In genomic region chr17:47852113-47852949, GRCh38 we compare ENCODE assay signal across 14 cellular contexts. TPM values are rescaled to one million over a fixed set of nuclear protein-coding genes. Genes with fewer than 3 reads are reported as not detected.
DNase-seq lines count a peak whose midpoint lies in the region; ATAC-seq, FAIRE-seq and TF ChIP-seq lines count a peak whose summit lies in the region.
"Had no signal": no experiment of that assay in that cellular context is flagged by ENCODE, and none has a peak within 500 bp of the region (broad histone marks: within the 10 kb centered on the region; RNA-seq: fewer than 3 reads in every experiment).

No MANE protein-coding gene starts in this region.

- TF ChIP-seq RAD21 in GM12878 (IDR thresholded peaks at IDR 0.05; ENCODE audit: insufficient read depth, low read depth, low read length): no peak

- H2BK120ac ChIP-seq in mesendoderm (ENCODE audit: low read depth, low read length): no peak overlapping the region

- no peaks in the 10 kb centered on the region for H3K9me3 ChIP-seq in GM12878 (replicated peaks; ENCODE audit: control insufficient read depth, insufficient read depth, low read length)
- no peaks in the 10 kb centered on the region for H3K9me3 ChIP-seq in transverse colon
- H3K9me3 ChIP-seq: left ventricle myocardium inferior, ovary had no signal

- no peaks in the 10 kb centered on the region for H4K20me1 ChIP-seq in GM12878 (ENCODE audit: control insufficient read depth, insufficient read depth)

- peaks cover 10% of the 10 kb centered on the region for H3K4me1 ChIP-seq in ACC112 (ENCODE audit: control insufficient read depth, insufficient read depth, low read length, unreplicated experiment)
- H3K4me1 ChIP-seq in GM12878 (ENCODE audit: control insufficient read depth, insufficient read depth, low read length): peaks cover 5% of the 10 kb centered on the region
- peaks cover 26% of the 10 kb centered on the region for H3K4me1 ChIP-seq in mesendoderm (ENCODE audit: control insufficient read depth, low read depth, low read length)
- peaks cover 4 to 24% (median 14%) of the 10 kb centered on the region in 4 donors for H3K4me1 ChIP-seq in transverse colon

- H3K27ac ChIP-seq in ACC112 (ENCODE audit: low read depth, low read length): no peak overlapping the region
- no peak overlapping the region for H3K27ac ChIP-seq in GM12878 (ENCODE audit: control insufficient read depth, insufficient read depth)
- H3K27ac ChIP-seq in mesendoderm (ENCODE audit: low read depth, low read length): no peak overlapping the region
- H3K27ac ChIP-seq in transverse colon: no peak overlapping the region
- H3K27ac ChIP-seq: left ventricle myocardium inferior, ovary had no signal

- 23% methylated on average over 32 of the region's 32 CpGs for WGBS in GM12878 (ENCODE audit: insufficient coverage, insufficient replicate concordance, low lambda C conversion rate, missing lambda C conversion rate)
- WGBS in mesendoderm (ENCODE audit: extremely low coverage, insufficient coverage, low lambda C conversion rate): no CpG with 5 or more reads among the region's 32 CpGs
- 49 to 51% methylated on average over 22 to 32 of the region's 32 CpGs for WGBS in transverse colon (ENCODE audit: low coverage in 1 of 2), 2 donors

- H4K8ac ChIP-seq in mesendoderm (ENCODE audit: low read depth, low read length): no peak overlapping the region

- no TSS peak for BruUV-seq in GM12878 (replicated peaks; lab: Mats Ljungman, UMichigan)

- H3K36me3 ChIP-seq in ACC112 (ENCODE audit: insufficient read depth, low read length) (no peaks in the 10 kb centered on the region), GM12878 (ENCODE audit: control insufficient read depth in 2 of 2, insufficient read depth in 2 of 2, low read length in 1 of 2) (no peaks in the 10 kb centered on the region), mesendoderm (ENCODE audit: control insufficient read depth, insufficient read depth, low read length) (no peaks in the 10 kb centered on the region), transverse colon (no peaks in the 10 kb centered on the region)
- H3K36me3 ChIP-seq: left ventricle myocardium inferior, ovary had no signal

- H2BK5ac ChIP-seq in mesendoderm (ENCODE audit: low read length): no peak overlapping the region

- no peak overlapping the region for H2AK5ac ChIP-seq in mesendoderm (ENCODE audit: low read length)

- SMC1A ChIA-PET in GM12878 (lab: Charles Lee; ENCODE audit: uncharacterized antibody, unreplicated experiment): interaction anchor here (0.8 to 13.1 kb wide), 3 partner anchors 9 to 37 kb away, joined by 3 to 231 read pairs (median 5); partner anchors contain the start of genes SCRN2 and SP2

- H2AFZ ChIP-seq in ACC112 (ENCODE audit: low read length, unreplicated experiment) (no peak overlapping the region), GM12878 (ENCODE audit: control insufficient read depth, low read depth, low read length) (no peak overlapping the region)

- no peak for FAIRE-seq in GM12878 (lab: Jason Lieb, UNC)

- POLR2A ChIA-PET in GM12878 (lab: Charles Lee): no interaction called here

- H3K4ac ChIP-seq in mesendoderm (ENCODE audit: low read depth, low read length): no peak overlapping the region

- H3K23ac ChIP-seq in mesendoderm (ENCODE audit: low read length): no peak overlapping the region

- H4K5ac ChIP-seq in mesendoderm (ENCODE audit: low read length): no peak overlapping the region

- no peak for TF ChIP-seq POLR2A in GM12878 (IDR thresholded peaks at IDR 0.05; ENCODE audit: low read depth, low read length)
- TF ChIP-seq POLR2A in transverse colon (IDR thresholded peaks at IDR 0.05): no peak

- H3K9ac ChIP-seq in GM12878 (ENCODE audit: control insufficient read depth, insufficient read depth, low read length): no peak overlapping the region
- H3K9ac ChIP-seq in mesendoderm (ENCODE audit: low read length): peak overlapping the region; percentile 65

- ATAC-seq in GM12878: 0 out of 3 replicates have a peak, but pooled peaks have one; percentile 19
- ATAC-seq in GM21576 (IDR thresholded peaks at IDR 0.05; ENCODE audit: unreplicated experiment): no peak
- ATAC-seq in HG02763 (IDR thresholded peaks at IDR 0.05; ENCODE audit: unreplicated experiment): no peak

- H3K4me3 ChIP-seq in ACC112 (ENCODE audit: low read depth, low read length) (peak overlapping the region; percentile 34; the same call in 1 of the 2 replicates), GM12878 (no peak overlapping the region), mesendoderm (ENCODE audit: low read length) (peak overlapping the region; percentile 22), transverse colon (no peak overlapping the region)
- H3K4me3 ChIP-seq: ovary had no signal

- H3K79me2 ChIP-seq in ACC112 (ENCODE audit: control insufficient read depth, insufficient read depth, low read length, unreplicated experiment): no peaks in the 10 kb centered on the region
- no peaks in the 10 kb centered on the region for H3K79me2 ChIP-seq in GM12878 (ENCODE audit: control insufficient read depth, insufficient read depth, low read length)
- H3K79me2 ChIP-seq in mesendoderm (ENCODE audit: control insufficient read depth, insufficient read depth, low read length): peaks cover 11% of the 10 kb centered on the region

- RAD21 ChIA-PET in GM12878 (lab: Charles Lee; ENCODE audit: unreplicated experiment): interaction anchor here (1.4 kb wide), 2 partner anchors 10 to 39 kb away, joined by 4 read pairs; no protein-coding TSS in a partner anchor

- TF ChIP-seq EP300 in GM12878 (IDR thresholded peaks at IDR 0.05; ENCODE audit: borderline replicate concordance in 1 of 2, control insufficient read depth in 1 of 2, low read depth in 2 of 2, low read length in 2 of 2) (no peak), transverse colon (IDR thresholded peaks at IDR 0.05; ENCODE audit: low read depth) (no peak)

- intact Hi-C loops in GM12878 (cut with micrococcal nuclease; ENCODE audit: unreplicated experiment) (no loop called here), transverse colon (cut with DNase I; ENCODE audit: low total_unique reads) (no loop called here)

- H3K4me2 ChIP-seq in GM12878 (ENCODE audit: control insufficient read depth, insufficient read depth) (peak overlapping the region; percentile 61), mesendoderm (ENCODE audit: low read length) (peak overlapping the region; percentile 66)

- H3K18ac ChIP-seq in mesendoderm (ENCODE audit: low read length): peak overlapping the region; percentile 18

- H2BK15ac ChIP-seq in mesendoderm (replicated peaks; ENCODE audit: low read depth): no peak overlapping the region

- in situ Hi-C loops in GM12878 (cut with MboI) (no loop called here), transverse colon (cut with MboI; ENCODE audit: low pct_ligation_motif_present in 1 of 4, low pct_unique_long_range_greater_than_20kb in 1 of 4, low sequenced_read_pairs in 3 of 4) (no loop called here)

- H3K79me1 ChIP-seq in mesendoderm (ENCODE audit: low read length): peaks cover 3% of the 10 kb centered on the region

- CTCF ChIA-PET in GM12878 (lab: Yijun Ruan, JAX): interaction anchor here (0.6 to 1.6 kb wide), 6 partner anchors 9 to 38 kb away, joined by 3 to 5 read pairs (median 4); partner anchors contain the start of gene SCRN2

- H3K27me3 ChIP-seq in ACC112 (ENCODE audit: insufficient read depth, low read length) (peaks cover 96% of the 10 kb centered on the region), GM12878 (replicated peaks in 1 of 2; ENCODE audit: control insufficient read depth in 2 of 2, insufficient read depth in 2 of 2, low read length in 1 of 2) (peaks cover 25 to 57% of the 10 kb centered on the region in 2 experiments), mesendoderm (ENCODE audit: insufficient read depth, low read length, poor library complexity) (peaks cover 16% of the 10 kb centered on the region), transverse colon (peaks cover 92% of the 10 kb centered on the region)
- H3K27me3 ChIP-seq: ovary had no signal

- peak overlapping the region; percentile 80 for H3K56ac ChIP-seq in mesendoderm (ENCODE audit: low read length)

- peak; percentile 67 for DNase-seq in GM20000 (ENCODE audit: low spot score)
- DNase-seq in GM12878 (ENCODE audit: low read depth, low spot score): no peak
- no peak for DNase-seq in mesendoderm
- no peak for DNase-seq in transverse colon
- DNase-seq in medulla oblongata (ENCODE audit: extremely low spot score): no peak
- DNase-seq: foreskin melanocyte, Kasumi-1, left ventricle myocardium inferior, NCI-H2227 treated with DMSO at 0.1 percent for 48 hours, ovary had no signal

- TF ChIP-seq CTCF in GM20000 (IDR thresholded peaks at IDR 0.05; ENCODE audit: extremely low read depth, missing control alignments): no peak
- TF ChIP-seq CTCF in GM12878 (IDR thresholded peaks at IDR 0.05 in 2 of 3, conservative IDR thresholded peaks at IDR 0.05 in 1 of 3; ENCODE audit: control insufficient read depth in 2 of 3, extremely low read depth in 1 of 3, insufficient read depth in 1 of 3, low read depth in 3 of 3, low read length in 3 of 3): no peak
- no peak for TF ChIP-seq CTCF in transverse colon (IDR thresholded peaks at IDR 0.05)

RNA-seq across cellular contexts. Expression of gene SP6, which starts 1.4 kb away (rescaled TPM):
- 0.21 and 0.34 TPM in 2 replicates for total RNA-seq in GM12878 (2013; cell fraction: nucleolus; rRNA removed)
- total RNA-seq in GM12878 (2014; rRNA removed) (not detected in 2 replicates), GM12878 (2014; rRNA removed; fragmentation: Illumina TruSeq; extraction: Trizol) (0.05 TPM in 1 of 2 replicates, not detected in the other), GM12878 (2021) (0.05 TPM in 1 of 2 replicates, not detected in the other), transverse colon (1 to 10 TPM in 3 of 4 donors, under 1 TPM in 1; 0.40 to 5.9 (median 4.9) TPM)
- polyA plus RNA-seq in GM12878 (2011; ENCODE audit: low read depth): not detected
- polyA plus RNA-seq in GM12878 (2011; rRNA removed) (0.03 and 0.05 TPM in 2 replicates), GM12878 (2014; fragmentation: Illumina TruSeq; extraction: Trizol) (not detected in 2 replicates), GM12878 (2014; fragmentation: Nextera tagmentation; extraction: Ambion mirVana) (not detected), GM12878 (2014; rRNA removed) (0.06 TPM in 1 of 2 replicates, not detected in the other), GM12878 (2016; fragmentation: Nextera tagmentation; extraction: Ambion mirVana) (under 1 TPM in 1 of 2 experiments, not detected in 1; 0.15 TPM)
- 0.05 and 0.07 TPM in 2 replicates for polyA plus RNA-seq in GM12878 (2011; cell fraction: cytosol; rRNA removed)
- 0.12 TPM in 2 replicates for polyA plus RNA-seq in GM12878 (2011; cell fraction: nucleus; rRNA removed)
- 0.08 and 0.09 TPM in 2 replicates for polyA plus RNA-seq in GM12878 (2012)
- polyA minus RNA-seq in GM12878 (2011; rRNA and poly(A)+ RNA removed): 0.21 TPM in 1 of 2 replicates, not detected in the other
- polyA minus RNA-seq in GM12878 (2011; cell fraction: cytosol; rRNA and poly(A)+ RNA removed): not detected in 2 replicates
- polyA minus RNA-seq in GM12878 (2011; cell fraction: nucleus; rRNA and poly(A)+ RNA removed): 0.12 and 0.19 TPM in 2 replicates
- 0.91 TPM for polyA plus RNA-seq in mesendoderm (2013, experiment 1 of 2)
- 0.78 TPM for polyA plus RNA-seq in mesendoderm (2013, experiment 2 of 2)

RNA-seq across cellular contexts. Expression of gene SCRN2, which starts 11.3 kb away (rescaled TPM):
- 53.1 and 65.3 TPM in 2 replicates for total RNA-seq in GM12878 (2013; cell fraction: nucleolus; rRNA removed)
- total RNA-seq in GM12878 (2014; rRNA removed) (33.3 and 39.3 TPM in 2 replicates), GM12878 (2014; rRNA removed; fragmentation: Illumina TruSeq; extraction: Trizol) (13.5 TPM in 2 replicates), GM12878 (2021) (28.9 and 30.5 TPM in 2 replicates), transverse colon (100 to 1,000 TPM in 2 of 4 donors, 10 to 100 TPM in 2; 37.8 to 164 (median 89.7) TPM)
- 12.7 TPM for polyA plus RNA-seq in GM12878 (2011; ENCODE audit: low read depth)
- polyA plus RNA-seq in GM12878 (2011; rRNA removed) (9.7 and 15.4 TPM in 2 replicates), GM12878 (2014; fragmentation: Illumina TruSeq; extraction: Trizol) (3.0 and 10.8 TPM in 2 replicates), GM12878 (2014; fragmentation: Nextera tagmentation; extraction: Ambion mirVana) (1 to 10 TPM in 1 of 2 experiments, under 1 TPM in 1; 0.34 to 1.9 TPM), GM12878 (2014; rRNA removed) (32.7 and 33.4 TPM in 2 replicates), GM12878 (2016; fragmentation: Nextera tagmentation; extraction: Ambion mirVana) (10 to 100 TPM; 24.8 to 29.9 TPM)
- 28.5 and 36.7 TPM in 2 replicates for polyA plus RNA-seq in GM12878 (2011; cell fraction: cytosol; rRNA removed)
- 140 and 158 TPM in 2 replicates for polyA plus RNA-seq in GM12878 (2011; cell fraction: nucleus; rRNA removed)
- 28.3 and 28.5 TPM in 2 replicates for polyA plus RNA-seq in GM12878 (2012)
- polyA minus RNA-seq in GM12878 (2011; rRNA and poly(A)+ RNA removed): 9.4 and 24.8 TPM in 2 replicates
- polyA minus RNA-seq in GM12878 (2011; cell fraction: cytosol; rRNA and poly(A)+ RNA removed): 8.5 and 8.6 TPM in 2 replicates
- polyA minus RNA-seq in GM12878 (2011; cell fraction: nucleus; rRNA and poly(A)+ RNA removed): 31.2 and 38.5 TPM in 2 replicates
- polyA plus RNA-seq in mesendoderm (2013, experiment 1 of 2): 6.6 TPM
- 7.7 TPM for polyA plus RNA-seq in mesendoderm (2013, experiment 2 of 2)

RNA-seq across cellular contexts. Expression of gene LRRC46, which starts 20.9 kb away (rescaled TPM):
- not detected in 2 replicates for total RNA-seq in GM12878 (2013; cell fraction: nucleolus; rRNA removed)
- 0.16 and 0.23 TPM in 2 replicates for total RNA-seq in GM12878 (2014; rRNA removed)
- total RNA-seq in GM12878 (2014; rRNA removed; fragmentation: Illumina TruSeq; extraction: Trizol): 0.22 and 0.37 TPM in 2 replicates
- total RNA-seq in GM12878 (2021): 0.38 and 0.53 TPM in 2 replicates
- polyA plus RNA-seq in GM12878 (2011; ENCODE audit: low read depth): 0.42 TPM
- 0.35 and 0.39 TPM in 2 replicates for polyA plus RNA-seq in GM12878 (2011; rRNA removed)
- 0.28 and 0.45 TPM in 2 replicates for polyA plus RNA-seq in GM12878 (2011; cell fraction: cytosol; rRNA removed)
- polyA plus RNA-seq in GM12878 (2011; cell fraction: nucleus; rRNA removed): 0.67 and 0.89 TPM in 2 replicates
- polyA plus RNA-seq in GM12878 (2012): 0.34 and 0.35 TPM in 2 replicates
- 1.0 and 2.8 TPM in 2 replicates for polyA plus RNA-seq in GM12878 (2014; fragmentation: Illumina TruSeq; extraction: Trizol)
- polyA plus RNA-seq in GM12878 (2014; fragmentation: Nextera tagmentation; extraction: Ambion mirVana): under 1 TPM in 1 of 2 experiments, not detected in 1; 0.15 TPM
- polyA plus RNA-seq in GM12878 (2014; rRNA removed): 0.29 and 0.72 TPM in 2 replicates
- polyA plus RNA-seq in GM12878 (2016; fragmentation: Nextera tagmentation; extraction: Ambion mirVana): 1 to 10 TPM; 1.7 to 1.8 TPM
- polyA minus RNA-seq in GM12878 (2011; rRNA and poly(A)+ RNA removed): 0.31 and 0.37 TPM in 2 replicates
- polyA minus RNA-seq in GM12878 (2011; cell fraction: cytosol; rRNA and poly(A)+ RNA removed): not detected in 2 replicates
- 0.48 TPM in 1 of 2 replicates, not detected in the other for polyA minus RNA-seq in GM12878 (2011; cell fraction: nucleus; rRNA and poly(A)+ RNA removed)
- polyA plus RNA-seq in mesendoderm (2013, experiment 1 of 2): 0.20 TPM
- polyA plus RNA-seq in mesendoderm (2013, experiment 2 of 2): 0.43 TPM
- total RNA-seq in transverse colon: under 1 TPM in 2 of 4 donors, not detected in 2; 0.48 to 0.80 TPM
- total RNA-seq: G401 had no signal

RNA-seq across cellular contexts. Expression of gene MRPL10, which starts 21.0 kb away (rescaled TPM):
- total RNA-seq in GM12878 (2013; cell fraction: nucleolus; rRNA removed): 16.1 and 17.5 TPM in 2 replicates
- total RNA-seq in GM12878 (2014; rRNA removed): 56.6 and 56.9 TPM in 2 replicates
- total RNA-seq in GM12878 (2014; rRNA removed; fragmentation: Illumina TruSeq; extraction: Trizol): 32.7 and 35.6 TPM in 2 replicates
- total RNA-seq in GM12878 (2021): 44.6 and 44.8 TPM in 2 replicates
- polyA plus RNA-seq in GM12878 (2011; ENCODE audit: low read depth): 31.9 TPM
- polyA plus RNA-seq in GM12878 (2011; rRNA removed): 37.1 and 61.9 TPM in 2 replicates
- polyA plus RNA-seq in GM12878 (2011; cell fraction: cytosol; rRNA removed): 90.0 and 112 TPM in 2 replicates
- 48.9 and 49.8 TPM in 2 replicates for polyA plus RNA-seq in GM12878 (2011; cell fraction: nucleus; rRNA removed)
- 40.6 and 55.5 TPM in 2 replicates for polyA plus RNA-seq in GM12878 (2012)
- polyA plus RNA-seq in GM12878 (2014; fragmentation: Illumina TruSeq; extraction: Trizol): 22.4 and 48.3 TPM in 2 replicates
- polyA plus RNA-seq in GM12878 (2014; fragmentation: Nextera tagmentation; extraction: Ambion mirVana): 10 to 100 TPM; 18.9 to 22.3 TPM
- 46.1 and 50.7 TPM in 2 replicates for polyA plus RNA-seq in GM12878 (2014; rRNA removed)
- 10 to 100 TPM; 46.3 to 49.1 TPM for polyA plus RNA-seq in GM12878 (2016; fragmentation: Nextera tagmentation; extraction: Ambion mirVana)
- 81.3 and 114 TPM in 2 replicates for polyA minus RNA-seq in GM12878 (2011; rRNA and poly(A)+ RNA removed)
- 28.9 and 35.2 TPM in 2 replicates for polyA minus RNA-seq in GM12878 (2011; cell fraction: cytosol; rRNA and poly(A)+ RNA removed)
- 13.5 and 24.3 TPM in 2 replicates for polyA minus RNA-seq in GM12878 (2011; cell fraction: nucleus; rRNA and poly(A)+ RNA removed)
- polyA plus RNA-seq in mesendoderm (2013, experiment 1 of 2): 60.1 TPM
- polyA plus RNA-seq in mesendoderm (2013, experiment 2 of 2): 60.8 TPM
- 10 to 100 TPM; 12.9 to 41.8 (median 32.0) TPM for total RNA-seq in transverse colon

RNA-seq across cellular contexts. Expression of gene OSBPL7, which starts 30.7 kb away (rescaled TPM):
- total RNA-seq in GM12878 (2013; cell fraction: nucleolus; rRNA removed): 63.2 and 64.3 TPM in 2 replicates
- 8.4 and 9.9 TPM in 2 replicates for total RNA-seq in GM12878 (2014; rRNA removed)
- total RNA-seq in GM12878 (2014; rRNA removed; fragmentation: Illumina TruSeq; extraction: Trizol): 4.0 and 5.7 TPM in 2 replicates
- 14.2 and 16.1 TPM in 2 replicates for total RNA-seq in GM12878 (2021)
- polyA plus RNA-seq in GM12878 (2011; ENCODE audit: low read depth): 3.9 TPM
- 4.7 and 9.9 TPM in 2 replicates for polyA plus RNA-seq in GM12878 (2011; rRNA removed)
- polyA plus RNA-seq in GM12878 (2011; cell fraction: cytosol; rRNA removed): 7.8 and 11.8 TPM in 2 replicates
- 205 and 247 TPM in 2 replicates for polyA plus RNA-seq in GM12878 (2011; cell fraction: nucleus; rRNA removed)
- polyA plus RNA-seq in GM12878 (2012): 12.7 and 12.9 TPM in 2 replicates
- 2.4 and 5.3 TPM in 2 replicates for polyA plus RNA-seq in GM12878 (2014; fragmentation: Illumina TruSeq; extraction: Trizol)
- polyA plus RNA-seq in GM12878 (2014; fragmentation: Nextera tagmentation; extraction: Ambion mirVana): under 1 TPM; 0.50 to 0.82 TPM
- polyA plus RNA-seq in GM12878 (2014; rRNA removed): 14.0 and 18.4 TPM in 2 replicates
- polyA plus RNA-seq in GM12878 (2016; fragmentation: Nextera tagmentation; extraction: Ambion mirVana): 1 to 10 TPM; 6.3 to 7.2 TPM
- polyA minus RNA-seq in GM12878 (2011; rRNA and poly(A)+ RNA removed): 9.4 and 19.1 TPM in 2 replicates
- polyA minus RNA-seq in GM12878 (2011; cell fraction: cytosol; rRNA and poly(A)+ RNA removed): 6.3 and 6.9 TPM in 2 replicates
- 46.7 and 51.1 TPM in 2 replicates for polyA minus RNA-seq in GM12878 (2011; cell fraction: nucleus; rRNA and poly(A)+ RNA removed)
- 1.9 TPM for polyA plus RNA-seq in mesendoderm (2013, experiment 1 of 2)
- 2.0 TPM for polyA plus RNA-seq in mesendoderm (2013, experiment 2 of 2)
- 100 to 1,000 TPM in 1 of 4 donors, 10 to 100 TPM in 3; 53.5 to 148 (median 75.0) TPM for total RNA-seq in transverse colon

Comparison
In these comparisons a context has a peak if more than half of its experiments do, and no peak if none do; other contexts are left out.
1. H3K4me3 ChIP-seq: peak in ACC112 (single experiment) and mesendoderm (single experiment); none in GM12878 (single experiment) and transverse colon (0 of 4).